In the genomic region with DNA sequence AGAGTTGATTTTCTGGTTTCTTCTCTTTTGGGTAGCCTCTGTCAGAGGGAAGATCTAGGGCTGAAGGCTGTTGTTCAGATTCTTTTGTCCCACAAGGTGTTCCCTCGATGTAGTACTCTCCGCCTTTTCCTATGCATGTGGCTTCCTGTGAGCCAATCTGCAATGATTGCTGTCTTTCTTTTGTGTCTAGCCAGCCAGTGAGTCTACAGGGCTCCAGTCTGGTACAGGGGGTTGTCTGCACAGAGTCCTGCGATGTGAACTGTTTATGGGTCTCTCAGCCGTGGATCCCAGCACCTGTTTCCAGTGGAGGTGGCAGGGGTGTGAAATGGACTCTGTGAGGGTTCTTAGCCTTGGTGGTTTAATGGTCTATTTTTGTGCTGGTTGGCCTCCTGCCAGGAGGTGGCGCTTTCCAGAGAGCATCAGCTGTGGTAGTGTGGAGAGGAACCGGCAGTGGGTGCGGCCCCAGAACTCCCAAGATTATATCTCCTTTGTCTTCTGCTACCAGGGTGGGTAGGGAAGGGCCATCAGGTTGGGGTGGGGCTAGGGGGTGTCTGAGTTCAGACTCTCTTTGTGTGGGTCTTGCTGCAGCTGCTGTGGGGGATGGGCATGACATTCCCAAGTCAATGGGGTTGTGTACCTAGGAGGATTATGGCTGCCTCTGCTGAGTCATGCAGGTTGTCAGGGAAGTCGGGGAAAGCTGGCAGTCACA, we compare ENCODE assay signal across 9 cellular contexts.
DNase-seq lines count a peak whose midpoint lies in the region; TF ChIP-seq lines count a peak whose summit lies in the region.
"Had no signal": no experiment of that assay in that cellular context is flagged by ENCODE, and none has a peak within 500 bp of the region (broad histone marks: within the 10 kb centered on the region; RNA-seq: fewer than 3 reads in every experiment).

No MANE protein-coding gene starts in this region.

- H2AFZ ChIP-seq in OCI-LY7 (ENCODE audit: low read length), result no peak overlapping the region; the same call in 1 of the 2 replicates

- H4K20me1 ChIP-seq in OCI-LY7 (ENCODE audit: insufficient read depth, low read length), result no peaks in the 10 kb centered on the region

- H3K27me3 Mint-ChIP-seq in CD8-positive, alpha-beta memory T cell, result peaks cover 0 to 7% of the 10 kb centered on the region in 2 donors

- H3K9me2 ChIP-seq in OCI-LY7 (ENCODE audit: insufficient read depth, low read length), result no peaks in the 10 kb centered on the region

- intact Hi-C loops in OCI-LY7 (cut with micrococcal nuclease; ENCODE audit: unreplicated experiment), result no loop called here

- peak; percentile 11 for DNase-seq in CMK (ENCODE audit: low read depth)
- DNase-seq in OCI-LY7 (ENCODE audit: low spot score), result no peak
- DNase-seq in NOMO-1 treated with DMSO at 0.1 percent for 48 hours (lab: John Stamatoyannopoulos, UW; ENCODE audit: unreplicated experiment), result no peak
- DNase-seq in CD8-positive, alpha-beta memory T cell, result no peak
- no peak for DNase-seq in NCI-H1048 (lab: John Stamatoyannopoulos, UW)
- DNase-seq: Caco-2, thyroid gland had no signal

- no peak overlapping the region for H3K4me3 Mint-ChIP-seq in CD8-positive, alpha-beta memory T cell

- peak; percentile 64 for TF ChIP-seq CTCF in OCI-LY7 (conservative IDR thresholded peaks at IDR 0.05; ENCODE audit: low read length)

- no TSS peak for BruUV-seq in OCI-LY7 (replicated peaks; lab: Mats Ljungman, UMichigan)

- peaks cover 0 to 43% (median 3%) of the 10 kb centered on the region in 3 donors for H3K36me3 Mint-ChIP-seq in CD8-positive, alpha-beta memory T cell

- no peak overlapping the region for H3K4me2 ChIP-seq in OCI-LY7 (ENCODE audit: low read length)

- H3K9me3 ChIP-seq in ES-I3 (ENCODE audit: control insufficient read depth, insufficient read depth, low read length) (peaks cover 5% of the 10 kb centered on the region; the same call in 1 of the 2 replicates), OCI-LY7 (ENCODE audit: low read length) (no peaks in the 10 kb centered on the region), iPS-18a (ENCODE audit: control insufficient read depth, low read depth, low read length) (peaks cover 5% of the 10 kb centered on the region)
- H3K9me3 ChIP-seq in CD8-positive, alpha-beta memory T cell (ENCODE audit: low read length), result no peaks in the 10 kb centered on the region
- H3K9me3 ChIP-seq: Caco-2, thyroid gland had no signal

- peaks cover 0 to 16% (median 9%) of the 10 kb centered on the region in 5 donors for H3K9me3 Mint-ChIP-seq in CD8-positive, alpha-beta memory T cell

- H3K4me1 ChIP-seq in ES-I3 (ENCODE audit: insufficient read depth, low read length), result peaks cover 19% of the 10 kb centered on the region
- no peaks in the 10 kb centered on the region for H3K4me1 ChIP-seq in OCI-LY7 (ENCODE audit: insufficient read depth, low read length, poor library complexity, severe bottlenecking)
- H3K4me1 ChIP-seq in iPS-18a (ENCODE audit: control insufficient read depth, low read depth, low read length), result peaks cover 18% of the 10 kb centered on the region
- no peaks in the 10 kb centered on the region for H3K4me1 ChIP-seq in CD8-positive, alpha-beta memory T cell (ENCODE audit: insufficient read depth, low read length)
- H3K4me1 ChIP-seq: Caco-2, thyroid gland had no signal

- H3K4me3 ChIP-seq in OCI-LY7 (ENCODE audit: low read depth, low read length, poor library complexity, severe bottlenecking) (no peak overlapping the region), iPS-18a (ENCODE audit: low read length) (no peak overlapping the region)
- no peak overlapping the region for H3K4me3 ChIP-seq in CD8-positive, alpha-beta memory T cell (ENCODE audit: low read length)
- H3K4me3 ChIP-seq: thyroid gland had no signal

- no peaks in the 10 kb centered on the region for H3K27me3 ChIP-seq in iPS-18a (ENCODE audit: control insufficient read depth, insufficient read depth, low read length)
- H3K27me3 ChIP-seq in CD8-positive, alpha-beta memory T cell (ENCODE audit: insufficient read depth, low read length, poor library complexity, severe bottlenecking), result no peaks in the 10 kb centered on the region
- H3K27me3 ChIP-seq: thyroid gland had no signal

- POLR2A ChIA-PET in OCI-LY7 (lab: Charles Lee), result interaction anchor here (0.6 kb wide), 1 partner anchor 16 kb away, joined by 3 read pairs; no protein-coding TSS in a partner anchor
- POLR2A ChIA-PET in CD8-positive, alpha-beta memory T cell (lab: Charles Lee), result no interaction called here

- peak overlapping the region; percentile 40 for H3K9ac ChIP-seq in ES-I3 (ENCODE audit: low read depth, low read length)
- peak overlapping the region; percentile 17 for H3K9ac ChIP-seq in iPS-18a (ENCODE audit: low read length)

- no peak overlapping the region for H3K27ac Mint-ChIP-seq in CD8-positive, alpha-beta memory T cell

- no peaks in the 10 kb centered on the region for H3K36me3 ChIP-seq in ES-I3 (ENCODE audit: insufficient read depth, low read length)
- H3K36me3 ChIP-seq in OCI-LY7 (ENCODE audit: insufficient read depth, low read length), result no peaks in the 10 kb centered on the region
- no peaks in the 10 kb centered on the region for H3K36me3 ChIP-seq in iPS-18a (ENCODE audit: control insufficient read depth, low read depth, low read length)
- no peaks in the 10 kb centered on the region for H3K36me3 ChIP-seq in CD8-positive, alpha-beta memory T cell (ENCODE audit: insufficient read depth, low read length)
- H3K36me3 ChIP-seq: thyroid gland had no signal

- peaks cover 0 to 30% (median 11%) of the 10 kb centered on the region in 3 donors for H3K4me1 Mint-ChIP-seq in CD8-positive, alpha-beta memory T cell

- CTCF ChIA-PET in OCI-LY7 (lab: Charles Lee; ENCODE audit: unreplicated experiment), result no interaction called here
- CTCF ChIA-PET in CD8-positive, alpha-beta memory T cell (lab: Charles Lee), result interaction anchor here (1.2 to 2.5 kb wide), 2 partner anchors 212 to 221 kb away, joined by 4 to 20 read pairs; no protein-coding TSS in a partner anchor

- no peak overlapping the region for H3K27ac ChIP-seq in OCI-LY7 (ENCODE audit: low read depth, low read length, poor library complexity, severe bottlenecking)
- peak overlapping the region; percentile 39 for H3K27ac ChIP-seq in iPS-18a (ENCODE audit: low read length)
- H3K27ac ChIP-seq in CD8-positive, alpha-beta memory T cell (ENCODE audit: low read depth, low read length), result no peak overlapping the region
- H3K27ac ChIP-seq: thyroid gland had no signal

- no peaks in the 10 kb centered on the region for H3K79me2 ChIP-seq in OCI-LY7 (ENCODE audit: insufficient read depth, low read depth, low read length)
